In the genomic region with DNA sequence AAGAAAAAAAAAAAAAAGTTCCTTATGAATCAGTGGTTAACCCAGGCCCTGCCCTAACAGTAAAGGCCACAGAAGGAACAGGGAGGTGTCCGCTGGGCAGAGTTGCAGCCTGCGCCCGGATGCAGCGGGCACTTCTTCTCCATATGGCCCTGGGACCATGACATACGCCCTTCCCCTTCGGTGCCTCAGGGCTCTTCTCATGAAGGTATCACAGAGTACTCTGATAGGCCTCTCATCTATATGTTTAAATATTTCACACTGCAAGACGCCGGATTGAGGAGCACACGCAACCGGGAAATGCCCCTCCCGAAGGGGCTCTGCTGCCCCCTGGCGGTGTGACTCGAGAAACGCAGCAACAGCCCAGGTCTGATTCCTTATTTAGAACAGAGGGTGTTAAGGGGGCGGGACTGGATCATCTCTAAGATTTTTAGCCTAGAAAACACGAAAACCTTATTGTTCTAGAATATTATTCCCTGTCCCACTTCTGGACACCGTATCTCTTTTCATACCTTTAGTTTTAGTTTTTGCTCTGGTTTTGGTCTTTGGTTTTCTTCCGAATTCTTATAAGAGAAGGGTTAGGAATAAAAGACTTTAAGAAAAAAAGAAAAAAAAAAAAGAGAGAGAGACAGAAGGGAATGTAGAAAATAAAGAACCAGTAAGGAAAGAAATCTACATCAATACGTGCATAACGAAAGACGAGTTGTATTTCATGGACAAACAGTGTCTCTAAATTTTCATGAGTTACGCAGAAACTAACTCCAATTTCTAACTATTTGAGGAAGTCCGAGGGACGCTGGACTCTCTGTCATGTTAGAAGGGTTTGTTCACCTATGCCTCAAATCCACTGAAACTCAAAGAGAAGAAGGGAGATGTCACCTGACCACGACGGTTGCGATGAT, we compare ENCODE assay signal across 8 cellular contexts. TPM values are rescaled to one million over a fixed set of nuclear protein-coding genes. Genes with fewer than 3 reads are reported as not detected.
DNase-seq lines count a peak whose midpoint lies in the region; ATAC-seq, FAIRE-seq and TF ChIP-seq lines count a peak whose summit lies in the region.

No MANE protein-coding gene starts in this region.

- no peak for TF ChIP-seq POLR2A in endothelial cell of umbilical vein (IDR thresholded peaks at IDR 0.05; ENCODE audit: low read depth, low read length)

- H4K20me1 ChIP-seq in OCI-LY3 (ENCODE audit: insufficient read depth, low read length) (no peaks in the 10 kb centered on the region), endothelial cell of umbilical vein (replicated peaks; ENCODE audit: control insufficient read depth, extremely low read depth, insufficient read depth, low read length) (no peaks in the 10 kb centered on the region)

- H3K27me3 ChIP-seq in OCI-LY3 (ENCODE audit: low read depth, low read length), result no peaks in the 10 kb centered on the region
- H3K27me3 ChIP-seq in endothelial cell of umbilical vein (ENCODE audit: control insufficient read depth in 2 of 2, insufficient read depth in 2 of 2, low read length in 2 of 2), result no peaks in the 10 kb centered on the region

- peaks cover 50% of the 10 kb centered on the region for H3K79me2 ChIP-seq in OCI-LY3 (ENCODE audit: low read length)
- H3K79me2 ChIP-seq in endothelial cell of umbilical vein (ENCODE audit: control insufficient read depth, insufficient read depth, low read length), result peaks cover 36% of the 10 kb centered on the region

- CTCF ChIA-PET in endothelial cell of umbilical vein (lab: Charles Lee), result interaction anchor here (1.0 to 1.5 kb wide), 2 partner anchors 9 to 438 kb away, joined by 4 read pairs; no protein-coding TSS in a partner anchor

- POLR2A ChIA-PET in endothelial cell of umbilical vein (lab: Charles Lee), result no interaction called here

- H3K4me3 ChIP-seq in OCI-LY3 (ENCODE audit: low read length) (peak overlapping the region; percentile 51), endothelial cell of umbilical vein (replicated peaks in 1 of 3; ENCODE audit: insufficient read depth in 1 of 3, low read depth in 1 of 3, low read length in 3 of 3) (no peak overlapping the region)

- H3K4me1 ChIP-seq in OCI-LY3 (ENCODE audit: low read length), result peaks cover 15% of the 10 kb centered on the region
- H3K4me1 ChIP-seq in endothelial cell of umbilical vein (ENCODE audit: control insufficient read depth, extremely low read depth, insufficient read depth, low read length), result peaks cover 11% of the 10 kb centered on the region

- H3K27ac ChIP-seq in OCI-LY3 (ENCODE audit: low read length) (peak overlapping the region; percentile 65), endothelial cell of umbilical vein (ENCODE audit: insufficient read depth, low read depth, low read length) (no peak overlapping the region)

- TF ChIP-seq CTCF in OCI-LY3 (IDR thresholded peaks at IDR 0.05; ENCODE audit: low read depth, low read length) (peak; percentile 80), endothelial cell of umbilical vein (IDR thresholded peaks at IDR 0.05; ENCODE audit: extremely low read depth in 1 of 2, insufficient read depth in 1 of 2, low read depth in 1 of 2, low read length in 2 of 2) (peak; percentile 93 to 95)

- FAIRE-seq in HTR-8/SVneo (lab: Jason Lieb, UNC), result peak; percentile 36
- FAIRE-seq in endothelial cell of umbilical vein (lab: Jason Lieb, UNC), result peak; percentile 93

- peak overlapping the region; percentile 58 for H3K4me2 ChIP-seq in OCI-LY3 (ENCODE audit: low read length)
- no peak overlapping the region for H3K4me2 ChIP-seq in endothelial cell of umbilical vein (ENCODE audit: insufficient read depth, low read length)

- DNase-seq in CD1c-positive myeloid dendritic cell (ENCODE audit: extremely low spot score) (peak; percentile 95), HTR-8/SVneo (ENCODE audit: insufficient read length, low spot score) (peak; percentile 96), endothelial cell of umbilical vein (ENCODE audit: low read depth, low spot score) (peak; percentile 84), mucosa of gallbladder (ENCODE audit: low spot score) (peak; percentile 74)
- peak; percentile 97 for DNase-seq in activated CD8-positive, alpha-beta memory T cell treated with anti-CD3 and anti-CD28 coated beads, Interleukin-2, amount 50 U/mL, for 48 hours
- DNase-seq in stimulated activated CD8-positive, alpha-beta memory T cell treated with anti-CD3 and anti-CD28 coated beads, Interleukin-4, amount 100 ng/mL, for 48 hours, result peak; percentile 94

- no peaks in the 10 kb centered on the region for H3K9me1 ChIP-seq in endothelial cell of umbilical vein (replicated peaks; ENCODE audit: control insufficient read depth, extremely low read depth, insufficient read depth, low read length)

- dilution Hi-C loops in endothelial cell of umbilical vein (cut with MboI; ENCODE audit: extremely low pct_ligation_motif_present, low sequenced_read_pairs), result no loop called here

- intact Hi-C loops in endothelial cell of umbilical vein (cut with micrococcal nuclease), result loop anchor here (1.0 to 5.0 kb wide), 4 partner anchors 21 to 578 kb away; no protein-coding TSS in a partner anchor

- no peak overlapping the region for H2AFZ ChIP-seq in OCI-LY3 (ENCODE audit: low read depth, low read length)
- no peak overlapping the region for H2AFZ ChIP-seq in endothelial cell of umbilical vein (ENCODE audit: low read depth, low read length)

- peak; percentile 91 for ATAC-seq in GM19395 (IDR thresholded peaks at IDR 0.05; ENCODE audit: unreplicated experiment)

- H3K9me3 ChIP-seq in OCI-LY3 (ENCODE audit: insufficient read depth, low read length), result no peaks in the 10 kb centered on the region
- no peaks in the 10 kb centered on the region for H3K9me3 ChIP-seq in endothelial cell of umbilical vein (replicated peaks; ENCODE audit: control insufficient read depth, insufficient read depth, low read length)

- no TSS peak for BruUV-seq in endothelial cell of umbilical vein (replicated peaks; lab: Mats Ljungman, UMichigan)

- H3K36me3 ChIP-seq in OCI-LY3 (replicated peaks; ENCODE audit: low read depth, low read length) (peaks cover 12% of the 10 kb centered on the region), endothelial cell of umbilical vein (ENCODE audit: control insufficient read depth in 2 of 2, extremely low read depth in 1 of 2, insufficient read depth in 2 of 2, low read length in 2 of 2) (peaks cover 0 to 2% of the 10 kb centered on the region in 2 experiments)

- H3K9ac ChIP-seq in OCI-LY3 (ENCODE audit: low read length), result peak overlapping the region; percentile 51
- H3K9ac ChIP-seq in endothelial cell of umbilical vein (replicated peaks; ENCODE audit: extremely low read depth, insufficient read depth, low read length), result no peak overlapping the region

TF ChIP-seq in endothelial cell of umbilical vein, 7 proteins besides CTCF, POLR2A, EP300 and RAD21:
- no peak for TF ChIP-seq GATA2 (IDR thresholded peaks at IDR 0.05; ENCODE audit: insufficient read depth, insufficient read length, low read depth, low read length)
- TF ChIP-seq JUN (IDR thresholded peaks at IDR 0.05; ENCODE audit: borderline replicate concordance, insufficient read depth, insufficient read length, low read depth), result no peak
- no peak for TF ChIP-seq EZH2 (IDR thresholded peaks at IDR 0.05; ENCODE audit: borderline replicate concordance, low read depth, low read length, severe bottlenecking)
- TF ChIP-seq FOS (IDR thresholded peaks at IDR 0.05; ENCODE audit: borderline replicate concordance, insufficient read depth, low read length), result no peak
- TF ChIP-seq, protein P1, sequence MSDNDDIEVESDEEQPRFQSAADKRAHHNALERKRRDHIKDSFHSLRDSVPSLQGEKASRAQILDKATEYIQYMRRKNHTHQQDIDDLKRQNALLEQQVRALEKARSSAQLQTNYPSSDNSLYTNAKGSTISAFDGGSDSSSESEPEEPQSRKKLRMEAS (IDR thresholded peaks at IDR 0.05; ENCODE audit: insufficient read depth, insufficient read length), result no peak
- TF ChIP-seq POLR2AphosphoS5 (IDR thresholded peaks at IDR 0.05; ENCODE audit: insufficient read depth, low read depth, low read length), result no peak
- TF ChIP-seq MYC (IDR thresholded peaks at IDR 0.05; ENCODE audit: low read depth, low read length), result no peak

RNA-seq across cellular contexts. Expression of gene DAGLB, which starts 12.0 kb away (rescaled TPM):
- total RNA-seq in endothelial cell of umbilical vein (26.1 and 28.2 TPM in 2 replicates), mucosa of gallbladder (28.8 TPM)
- 31.6 and 48.2 TPM in 2 replicates for polyA plus RNA-seq in endothelial cell of umbilical vein
- 12.8 and 14.1 TPM in 2 replicates for polyA plus RNA-seq in endothelial cell of umbilical vein (2011; cell fraction: cytosol; rRNA removed)
- 54.2 and 59.2 TPM in 2 replicates for polyA plus RNA-seq in endothelial cell of umbilical vein (2011; cell fraction: nucleus; rRNA removed)
- 15.6 and 16.1 TPM in 2 replicates for polyA plus RNA-seq in endothelial cell of umbilical vein (2012)
- 72.0 and 108 TPM in 2 replicates for polyA minus RNA-seq in endothelial cell of umbilical vein
- 26.7 TPM for polyA minus RNA-seq in endothelial cell of umbilical vein (2011; cell fraction: cytosol; rRNA and poly(A)+ RNA removed)
- 47.7 and 51.9 TPM in 2 replicates for polyA minus RNA-seq in endothelial cell of umbilical vein (2011; cell fraction: nucleus; rRNA and poly(A)+ RNA removed)

RNA-seq across cellular contexts. Expression of gene KDELR2, which starts 48.2 kb away (rescaled TPM):
- total RNA-seq in endothelial cell of umbilical vein (190 and 196 TPM in 2 replicates), mucosa of gallbladder (188 TPM)
- 191 and 199 TPM in 2 replicates for polyA plus RNA-seq in endothelial cell of umbilical vein
- 137 and 140 TPM in 2 replicates for polyA plus RNA-seq in endothelial cell of umbilical vein (2011; cell fraction: cytosol; rRNA removed)
- polyA plus RNA-seq in endothelial cell of umbilical vein (2011; cell fraction: nucleus; rRNA removed), result 67.5 and 75.9 TPM in 2 replicates
- polyA plus RNA-seq in endothelial cell of umbilical vein (2012), result 134 and 142 TPM in 2 replicates
- 159 and 164 TPM in 2 replicates for polyA minus RNA-seq in endothelial cell of umbilical vein
- 53.8 TPM for polyA minus RNA-seq in endothelial cell of umbilical vein (2011; cell fraction: cytosol; rRNA and poly(A)+ RNA removed)
- 45.4 and 50.1 TPM in 2 replicates for polyA minus RNA-seq in endothelial cell of umbilical vein (2011; cell fraction: nucleus; rRNA and poly(A)+ RNA removed)
